ENCODE assay signal across 8 cellular contexts in the genomic region with DNA sequence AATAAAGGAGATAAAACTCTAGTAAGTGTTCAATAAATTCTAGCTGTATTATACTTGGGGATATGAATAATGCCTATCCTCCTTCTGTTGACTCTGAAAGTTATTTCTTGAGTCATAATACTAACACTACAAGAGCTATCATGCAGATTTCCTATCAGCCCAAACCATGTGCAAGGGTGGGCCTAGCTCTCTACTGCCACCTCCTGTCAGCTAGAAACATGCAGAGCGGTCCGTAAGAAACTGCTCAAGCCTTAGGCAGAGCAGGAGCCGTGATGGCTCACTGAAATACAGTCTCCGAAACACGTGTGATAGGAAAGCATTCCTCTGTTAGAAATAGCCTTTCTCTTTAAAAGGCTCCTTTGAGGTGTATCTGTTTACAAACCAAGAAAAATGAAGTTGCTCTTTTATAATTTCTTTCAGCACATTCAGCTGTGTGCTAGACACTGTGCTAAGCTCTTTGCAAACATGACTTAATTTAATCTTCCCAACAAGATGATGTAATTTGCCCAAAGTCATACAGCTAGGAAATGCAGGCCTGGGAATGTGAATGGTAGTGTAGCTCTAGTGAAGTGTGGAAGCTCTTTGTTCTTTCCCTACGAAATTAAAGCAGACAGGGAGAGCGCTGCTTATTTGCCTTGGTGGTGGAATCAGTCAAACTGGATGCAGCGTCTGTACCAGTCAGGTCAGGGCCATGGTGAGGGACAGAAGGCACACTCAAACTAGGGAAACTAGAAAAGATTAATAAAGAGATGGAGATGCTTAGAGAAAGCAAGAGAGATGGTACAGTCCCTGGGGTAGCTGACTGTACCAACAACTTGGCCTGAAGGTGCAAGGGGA.
DNase-seq lines count a peak whose midpoint lies in the region; ATAC-seq lines count a peak whose summit lies in the region.

No MANE protein-coding gene starts in this region.

- no peaks in the 10 kb centered on the region for H3K27me3 Mint-ChIP-seq in central memory CD8-positive, alpha-beta T cell

- H3K36me3 Mint-ChIP-seq in central memory CD8-positive, alpha-beta T cell (ENCODE audit: insufficient read depth): peaks cover 4% of the 10 kb centered on the region

- no peaks in the 10 kb centered on the region for H3K9me3 Mint-ChIP-seq in central memory CD8-positive, alpha-beta T cell

- H3K4me3 Mint-ChIP-seq in central memory CD8-positive, alpha-beta T cell: no peak overlapping the region

- DNase-seq in activated gamma-delta T cell treated with Interleukin-2 at 50 U/mL for 16 hours: peak; percentile 53
- DNase-seq in activated gamma-delta T cell (lab: John Stamatoyannopoulos, UW): no peak
- peak; percentile 50 for DNase-seq in NCI-H2171 (lab: John Stamatoyannopoulos, UW)
- peak in 3 of 4 experiments; percentile 17 to 39 (median 30) for DNase-seq in activated CD4-positive, CD25-positive, alpha-beta regulatory T cell (lab: John Stamatoyannopoulos, UW)
- peak in 1 of 2 donors; percentile 41 for DNase-seq in central memory CD8-positive, alpha-beta T cell (ENCODE audit: low spot score in 2 of 2)
- DNase-seq in left kidney (ENCODE audit: low read depth, low spot score): peak; percentile 87
- DNase-seq in stimulated activated CD4-positive, alpha-beta T cell treated with anti-CD3 and anti-CD28 coated beads, Interleukin-4, amount 100 ng/mL, for 48 hours (ENCODE audit: low read depth in 2 of 2): peak; percentile 46 to 59

- peak; percentile 85 for ATAC-seq in HG02973 (IDR thresholded peaks at IDR 0.05; ENCODE audit: unreplicated experiment)
- peak; percentile 82 for ATAC-seq in central memory CD8-positive, alpha-beta T cell (replicated peaks; ENCODE audit: extremely low read depth, poor library complexity, severe bottlenecking)

- H3K27ac Mint-ChIP-seq in central memory CD8-positive, alpha-beta T cell (ENCODE audit: low read depth): no peak overlapping the region

- peaks cover 19% of the 10 kb centered on the region for H3K4me1 Mint-ChIP-seq in central memory CD8-positive, alpha-beta T cell
